8 cellular contexts compared by ENCODE assay signal in the genomic region with DNA sequence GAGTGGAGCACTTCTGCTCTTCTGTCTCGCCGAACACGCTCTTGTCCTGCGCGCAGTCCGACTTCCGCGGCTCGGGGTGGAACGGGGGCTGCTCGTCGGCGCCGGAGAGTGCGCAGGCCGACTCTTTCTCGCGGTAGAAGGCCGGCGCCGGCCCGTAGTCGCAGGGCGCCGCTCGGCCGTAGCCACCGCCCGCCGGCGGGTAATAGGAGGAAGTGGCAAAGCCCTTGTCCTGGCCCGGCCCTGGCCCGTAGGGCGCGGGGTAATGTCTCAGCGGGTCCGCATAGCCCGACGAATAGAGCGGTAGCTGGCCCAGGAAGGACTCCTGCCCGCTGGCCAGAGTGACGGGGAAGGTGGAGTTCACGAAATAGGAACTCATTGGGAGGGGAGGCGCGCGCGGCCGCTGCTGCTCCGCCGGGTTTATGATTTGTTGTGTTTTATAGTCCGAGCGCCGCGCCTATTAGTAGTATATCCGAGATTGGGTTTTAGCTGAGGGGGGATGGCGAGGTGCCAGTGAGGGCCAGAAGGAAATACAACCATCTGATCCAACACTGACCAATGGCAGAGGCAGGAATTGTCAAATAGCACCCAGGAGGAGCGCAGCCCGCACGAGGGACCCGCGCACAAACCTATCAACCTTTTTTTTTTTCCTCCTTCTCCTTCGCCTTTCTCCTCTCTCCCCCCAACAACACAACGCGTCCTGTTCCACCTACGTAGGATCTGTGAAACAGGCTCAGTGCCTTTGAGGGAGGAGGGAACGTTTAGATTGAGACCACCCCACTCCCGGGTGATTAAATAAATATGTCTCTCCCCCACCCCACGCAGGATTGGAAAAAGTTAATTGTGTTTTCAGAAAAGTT. TPM values are rescaled to one million over a fixed set of nuclear protein-coding genes. Genes with fewer than 3 reads are reported as not detected.
DNase-seq lines count a peak whose midpoint lies in the region; ATAC-seq lines count a peak whose summit lies in the region.

No MANE protein-coding gene starts in this region.

- peak overlapping the region; percentile 53 for H3K4me3 ChIP-seq in naive thymus-derived CD4-positive, alpha-beta T cell (ENCODE audit: low read length)

- peaks cover 89 to 100% of the 10 kb centered on the region in 2 donors for H3K27me3 Mint-ChIP-seq in effector memory CD8-positive, alpha-beta T cell
- H3K27me3 Mint-ChIP-seq in naive thymus-derived CD4-positive, alpha-beta T cell, result peaks cover 92 to 96% (median 93%) of the 10 kb centered on the region in 5 donors

- no peaks in the 10 kb centered on the region for H3K9me3 ChIP-seq in naive thymus-derived CD4-positive, alpha-beta T cell (ENCODE audit: control insufficient read depth in 2 of 3, low read length in 3 of 3)

- peak overlapping the region; percentile 44 to 66 for H3K27ac Mint-ChIP-seq in effector memory CD8-positive, alpha-beta T cell
- H3K27ac Mint-ChIP-seq in naive thymus-derived CD4-positive, alpha-beta T cell, result peak overlapping the region in 2 of 9 donors; percentile 60 to 62

- no peaks in the 10 kb centered on the region for H3K9me3 Mint-ChIP-seq in effector memory CD8-positive, alpha-beta T cell
- no peaks in the 10 kb centered on the region for H3K9me3 Mint-ChIP-seq in naive thymus-derived CD4-positive, alpha-beta T cell

- H3K27me3 ChIP-seq in naive thymus-derived CD4-positive, alpha-beta T cell (ENCODE audit: control insufficient read depth in 2 of 2, insufficient read depth in 2 of 2, low read length in 2 of 2), result peaks cover 27 to 62% of the 10 kb centered on the region in 2 donors

- peaks cover 43 to 44% of the 10 kb centered on the region in 2 donors for H3K4me1 Mint-ChIP-seq in effector memory CD8-positive, alpha-beta T cell (ENCODE audit: low read depth in 2 of 2)
- peaks cover 28 to 52% (median 44%) of the 10 kb centered on the region in 7 donors for H3K4me1 Mint-ChIP-seq in naive thymus-derived CD4-positive, alpha-beta T cell

- CTCF ChIA-PET in naive thymus-derived CD4-positive, alpha-beta T cell (lab: Charles Lee), result interaction anchor here (0.7 kb wide), 1 partner anchor 21 kb away, joined by 3 read pairs; no protein-coding TSS in a partner anchor

- no peak overlapping the region for H3K27ac ChIP-seq in naive thymus-derived CD4-positive, alpha-beta T cell (ENCODE audit: low read depth, low read length)

- H3K36me3 Mint-ChIP-seq in effector memory CD8-positive, alpha-beta T cell (ENCODE audit: insufficient read depth), result peaks cover 16% of the 10 kb centered on the region
- peaks cover 0 to 3% (median 0%) of the 10 kb centered on the region in 5 donors for H3K36me3 Mint-ChIP-seq in naive thymus-derived CD4-positive, alpha-beta T cell

- peaks cover 31 to 33% of the 10 kb centered on the region in 2 donors for H3K4me1 ChIP-seq in naive thymus-derived CD4-positive, alpha-beta T cell (ENCODE audit: control insufficient read depth in 2 of 2, insufficient read depth in 2 of 2, low read length in 2 of 2)

- ATAC-seq in effector memory CD8-positive, alpha-beta T cell (replicated peaks), result peak; percentile 51
- peak; percentile 54 for ATAC-seq in naive thymus-derived CD4-positive, alpha-beta T cell
- ATAC-seq in HG03045 (IDR thresholded peaks at IDR 0.05; ENCODE audit: unreplicated experiment) (no peak), HG03460 (IDR thresholded peaks at IDR 0.05; ENCODE audit: unreplicated experiment) (no peak), HG02623 (IDR thresholded peaks at IDR 0.05; ENCODE audit: unreplicated experiment) (no peak)

- intact Hi-C loops in naive thymus-derived CD4-positive, alpha-beta T cell (cut with micrococcal nuclease), result loop anchor here in 1 of 2 donors (10.0 kb wide), 1 partner anchor 423 kb away; no protein-coding TSS in a partner anchor

- DNase-seq in activated T-cell treated with anti-CD3 and anti-CD28 coated beads, Interleukin-2, amount 50 U/mL, for 1 hour, result peak; percentile 43
- DNase-seq in activated T-cell treated with anti-CD3 and anti-CD28 coated beads for 4 hours (no peak), RPMI8226 (peak; percentile 62)
- DNase-seq in effector memory CD8-positive, alpha-beta T cell, result peak in 1 of 3 experiments; percentile 43
- DNase-seq in naive thymus-derived CD4-positive, alpha-beta T cell, result peak in 1 of 9 donors; percentile 60

- no peaks in the 10 kb centered on the region for H3K36me3 ChIP-seq in naive thymus-derived CD4-positive, alpha-beta T cell (ENCODE audit: control insufficient read depth in 2 of 3, insufficient read depth in 3 of 3, low read length in 3 of 3)

- peak overlapping the region; percentile 57 to 86 for H3K4me3 Mint-ChIP-seq in effector memory CD8-positive, alpha-beta T cell
- peak overlapping the region; percentile 71 to 88 (median 82) for H3K4me3 Mint-ChIP-seq in naive thymus-derived CD4-positive, alpha-beta T cell

- POLR2A ChIA-PET in naive thymus-derived CD4-positive, alpha-beta T cell (lab: Charles Lee), result no interaction called here

RNA-seq across cellular contexts. Expression of a gene that starts 4.4 kb away (rescaled TPM):
- not detected for total RNA-seq in naive thymus-derived CD4-positive, alpha-beta T cell
- not detected for polyA plus RNA-seq in naive thymus-derived CD4-positive, alpha-beta T cell

RNA-seq across cellular contexts. Expression of a gene that starts 6.8 kb away (rescaled TPM):
- under 1 TPM in 1 of 5 experiments, not detected in 4; 0.34 TPM for total RNA-seq in naive thymus-derived CD4-positive, alpha-beta T cell
- polyA plus RNA-seq in naive thymus-derived CD4-positive, alpha-beta T cell, result not detected

RNA-seq across cellular contexts. Expression of a gene that starts 8.0 kb away (rescaled TPM):
- total RNA-seq in naive thymus-derived CD4-positive, alpha-beta T cell, result 10 to 100 TPM in 1 of 5 experiments, 1 to 10 TPM in 3, under 1 TPM in 1; 0.48 to 14.6 (median 7.1) TPM
- polyA plus RNA-seq in naive thymus-derived CD4-positive, alpha-beta T cell, result under 1 TPM in 1 of 2 donors, not detected in 1; 0.11 TPM

RNA-seq across cellular contexts. Expression of a gene that starts 12.8 kb away (rescaled TPM):
- under 1 TPM in 1 of 5 experiments, not detected in 4; 0.31 TPM for total RNA-seq in naive thymus-derived CD4-positive, alpha-beta T cell
- not detected for polyA plus RNA-seq in naive thymus-derived CD4-positive, alpha-beta T cell

RNA-seq across cellular contexts. Expression of a gene that starts 17.1 kb away (rescaled TPM):
- not detected for total RNA-seq in naive thymus-derived CD4-positive, alpha-beta T cell
- not detected for polyA plus RNA-seq in naive thymus-derived CD4-positive, alpha-beta T cell

Comparison
In these comparisons a context has a peak if more than half of its experiments do, and no peak if none do; other contexts are left out.
1. ATAC-seq: peak in effector memory CD8-positive, alpha-beta T cell (single experiment) and naive thymus-derived CD4-positive, alpha-beta T cell (single experiment); none in HG03045 (single experiment), HG03460 (single experiment) and HG02623 (single experiment).